Comparison of ENCODE assay signal across 1 cellular context in genomic region chr9:126527109-126527825, GRCh38.
TF ChIP-seq lines count a peak whose summit lies in the region.

No MANE protein-coding gene starts in this region.

TF ChIP-seq in HepG2, 621 proteins besides CTCF, POLR2A, EP300 and RAD21 (continued from another document and continues in another):
- TF ChIP-seq E2F2 (CRISPR knock-in tag; IDR thresholded peaks at IDR 0.05; ENCODE audit: borderline replicate concordance) (no peak), ZNF879 (CRISPR knock-in tag; IDR thresholded peaks at IDR 0.05) (no peak), JUND (CRISPR knock-in tag; IDR thresholded peaks at IDR 0.05) (no peak), ZBTB8A (CRISPR knock-in tag; IDR thresholded peaks at IDR 0.05; ENCODE audit: borderline replicate concordance, low read depth) (no peak), NKX3-1 (CRISPR knock-in tag; IDR thresholded peaks at IDR 0.05) (0 out of 2 replicates have a peak, but pooled peaks have one; percentile 69), ZFP36L1 (CRISPR knock-in tag; IDR thresholded peaks at IDR 0.05) (no peak), ZKSCAN1 (IDR thresholded peaks at IDR 0.05; ENCODE audit: low read length) (no peak), ZNF275 (CRISPR knock-in tag; IDR thresholded peaks at IDR 0.05; ENCODE audit: borderline replicate concordance) (no peak), ZBTB38 (CRISPR knock-in tag; IDR thresholded peaks at IDR 0.05) (peak; percentile 62; the same call in 1 of the 2 replicates), CC2D1A (CRISPR knock-in tag; IDR thresholded peaks at IDR 0.05) (no peak), SMARCC2 (IDR thresholded peaks at IDR 0.05) (no peak), PAF1 (CRISPR knock-in tag; IDR thresholded peaks at IDR 0.05) (no peak), ETV5 (CRISPR knock-in tag; IDR thresholded peaks at IDR 0.05; ENCODE audit: borderline replicate concordance) (peak; percentile 71), HHEX (CRISPR knock-in tag; IDR thresholded peaks at IDR 0.05) (no peak), IRF9 (CRISPR knock-in tag; IDR thresholded peaks at IDR 0.05; ENCODE audit: borderline replicate concordance) (peak; percentile 56; the same call in 1 of the 2 replicates), SP4 (CRISPR knock-in tag; IDR thresholded peaks at IDR 0.05) (0 out of 2 replicates have a peak, but pooled peaks have one; percentile 16), ZNF75D (CRISPR knock-in tag; IDR thresholded peaks at IDR 0.05; ENCODE audit: borderline replicate concordance) (no peak), FLYWCH1 (CRISPR knock-in tag; IDR thresholded peaks at IDR 0.05) (no peak), TMF1 (CRISPR knock-in tag; IDR thresholded peaks at IDR 0.05; ENCODE audit: low read depth) (no peak), NR1H2 (CRISPR knock-in tag; IDR thresholded peaks at IDR 0.05; ENCODE audit: borderline replicate concordance, low read depth) (no peak), HINFP (CRISPR knock-in tag; IDR thresholded peaks at IDR 0.05; ENCODE audit: low read depth) (no peak), ZNF577 (CRISPR knock-in tag; IDR thresholded peaks at IDR 0.05; ENCODE audit: borderline replicate concordance, low read depth) (no peak), ZNF749 (CRISPR knock-in tag; IDR thresholded peaks at IDR 0.05; ENCODE audit: borderline replicate concordance) (no peak), FOXJ3 (CRISPR knock-in tag; IDR thresholded peaks at IDR 0.05; ENCODE audit: borderline replicate concordance) (peak; percentile 73; the same call in 1 of the 2 replicates), ARID2 (CRISPR knock-in tag; IDR thresholded peaks at IDR 0.05; ENCODE audit: borderline replicate concordance) (no peak), KLF6 (CRISPR knock-in tag; IDR thresholded peaks at IDR 0.05) (no peak), PHF8 (CRISPR knock-in tag; IDR thresholded peaks at IDR 0.05) (no peak), GATAD1 (CRISPR knock-in tag; IDR thresholded peaks at IDR 0.05) (no peak), ZNF136 (CRISPR knock-in tag; IDR thresholded peaks at IDR 0.05; ENCODE audit: low read depth) (no peak), TARDBP (CRISPR knock-in tag; IDR thresholded peaks at IDR 0.05) (peak; percentile 68), ZNF251 (CRISPR knock-in tag; IDR thresholded peaks at IDR 0.05) (no peak), DRAP1 (CRISPR knock-in tag; IDR thresholded peaks at IDR 0.05) (peak; percentile 57), CCAR2 (optimal IDR thresholded peaks at IDR 0.05; ENCODE audit: low read depth, low read length) (no peak), FOXK2 (IDR thresholded peaks at IDR 0.05) (no peak), CENPT (CRISPR knock-in tag; IDR thresholded peaks at IDR 0.05; ENCODE audit: low read depth) (no peak), ZC3H4 (CRISPR knock-in tag; IDR thresholded peaks at IDR 0.05; ENCODE audit: borderline replicate concordance) (0 out of 2 replicates have a peak, but pooled peaks have one; percentile 4), MAZ (IDR thresholded peaks at IDR 0.05; ENCODE audit: borderline replicate concordance, low read depth, low read length) (no peak), MAZ (CRISPR knock-in tag; IDR thresholded peaks at IDR 0.05; ENCODE audit: low read depth) (no peak), TBL1XR1 (IDR thresholded peaks at IDR 0.05; ENCODE audit: borderline replicate concordance, low read length, partially characterized antibody) (no peak), ZFP1 (CRISPR knock-in tag; IDR thresholded peaks at IDR 0.05) (0 out of 2 replicates have a peak, but pooled peaks have one; percentile 68), HNRNPLL (IDR thresholded peaks at IDR 0.05; ENCODE audit: low read depth, low read length, poor library complexity, severe bottlenecking) (peak; percentile 23), U2AF1 (optimal IDR thresholded peaks at IDR 0.05; ENCODE audit: low read depth, low read length) (no peak), SP5 (CRISPR knock-in tag; IDR thresholded peaks at IDR 0.05; ENCODE audit: borderline replicate concordance, low read depth) (no peak), ZNF230 (CRISPR knock-in tag; IDR thresholded peaks at IDR 0.05) (no peak; the same call in 1 of the 2 replicates), ZBTB2 (CRISPR knock-in tag; IDR thresholded peaks at IDR 0.05; ENCODE audit: low read depth) (no peak), EZH2 (conservative IDR thresholded peaks at IDR 0.05; ENCODE audit: low read depth, low read length) (no peak), ISL2 (CRISPR knock-in tag; IDR thresholded peaks at IDR 0.05) (peak; percentile 95), ZNF598 (CRISPR knock-in tag; IDR thresholded peaks at IDR 0.05; ENCODE audit: borderline replicate concordance) (no peak), SOX5 (CRISPR knock-in tag; IDR thresholded peaks at IDR 0.05; ENCODE audit: borderline replicate concordance) (peak; percentile 97), TGIF2 (CRISPR knock-in tag; IDR thresholded peaks at IDR 0.05) (0 out of 2 replicates have a peak, but pooled peaks have one; percentile 29), ZNF264 (CRISPR knock-in tag; IDR thresholded peaks at IDR 0.05) (0 out of 2 replicates have a peak, but pooled peaks have one; percentile 62), MTA1 (CRISPR knock-in tag; IDR thresholded peaks at IDR 0.05; ENCODE audit: borderline replicate concordance) (peak; percentile 59), ZKSCAN8 (CRISPR knock-in tag; IDR thresholded peaks at IDR 0.05; ENCODE audit: borderline replicate concordance) (no peak), POLR2G (IDR thresholded peaks at IDR 0.05; ENCODE audit: low read depth, low read length) (peak; percentile 77), NFYC (CRISPR knock-in tag; IDR thresholded peaks at IDR 0.05) (no peak), BRCA1 (CRISPR knock-in tag; IDR thresholded peaks at IDR 0.05) (0 out of 2 replicates have a peak, but pooled peaks have one; percentile 52)
- TF ChIP-seq, protein P1, sequence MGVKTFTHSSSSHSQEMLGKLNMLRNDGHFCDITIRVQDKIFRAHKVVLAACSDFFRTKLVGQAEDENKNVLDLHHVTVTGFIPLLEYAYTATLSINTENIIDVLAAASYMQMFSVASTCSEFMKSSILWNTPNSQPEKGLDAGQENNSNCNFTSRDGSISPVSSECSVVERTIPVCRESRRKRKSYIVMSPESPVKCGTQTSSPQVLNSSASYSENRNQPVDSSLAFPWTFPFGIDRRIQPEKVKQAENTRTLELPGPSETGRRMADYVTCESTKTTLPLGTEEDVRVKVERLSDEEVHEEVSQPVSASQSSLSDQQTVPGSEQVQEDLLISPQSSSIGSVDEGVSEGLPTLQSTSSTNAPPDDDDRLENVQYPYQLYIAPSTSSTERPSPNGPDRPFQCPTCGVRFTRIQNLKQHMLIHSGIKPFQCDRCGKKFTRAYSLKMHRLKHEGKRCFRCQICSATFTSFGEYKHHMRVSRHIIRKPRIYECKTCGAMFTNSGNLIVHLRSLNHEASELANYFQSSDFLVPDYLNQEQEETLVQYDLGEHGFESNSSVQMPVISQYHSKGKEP (CRISPR knock-in tag; IDR thresholded peaks at IDR 0.05) = no peak
- TF ChIP-seq, protein P2, sequence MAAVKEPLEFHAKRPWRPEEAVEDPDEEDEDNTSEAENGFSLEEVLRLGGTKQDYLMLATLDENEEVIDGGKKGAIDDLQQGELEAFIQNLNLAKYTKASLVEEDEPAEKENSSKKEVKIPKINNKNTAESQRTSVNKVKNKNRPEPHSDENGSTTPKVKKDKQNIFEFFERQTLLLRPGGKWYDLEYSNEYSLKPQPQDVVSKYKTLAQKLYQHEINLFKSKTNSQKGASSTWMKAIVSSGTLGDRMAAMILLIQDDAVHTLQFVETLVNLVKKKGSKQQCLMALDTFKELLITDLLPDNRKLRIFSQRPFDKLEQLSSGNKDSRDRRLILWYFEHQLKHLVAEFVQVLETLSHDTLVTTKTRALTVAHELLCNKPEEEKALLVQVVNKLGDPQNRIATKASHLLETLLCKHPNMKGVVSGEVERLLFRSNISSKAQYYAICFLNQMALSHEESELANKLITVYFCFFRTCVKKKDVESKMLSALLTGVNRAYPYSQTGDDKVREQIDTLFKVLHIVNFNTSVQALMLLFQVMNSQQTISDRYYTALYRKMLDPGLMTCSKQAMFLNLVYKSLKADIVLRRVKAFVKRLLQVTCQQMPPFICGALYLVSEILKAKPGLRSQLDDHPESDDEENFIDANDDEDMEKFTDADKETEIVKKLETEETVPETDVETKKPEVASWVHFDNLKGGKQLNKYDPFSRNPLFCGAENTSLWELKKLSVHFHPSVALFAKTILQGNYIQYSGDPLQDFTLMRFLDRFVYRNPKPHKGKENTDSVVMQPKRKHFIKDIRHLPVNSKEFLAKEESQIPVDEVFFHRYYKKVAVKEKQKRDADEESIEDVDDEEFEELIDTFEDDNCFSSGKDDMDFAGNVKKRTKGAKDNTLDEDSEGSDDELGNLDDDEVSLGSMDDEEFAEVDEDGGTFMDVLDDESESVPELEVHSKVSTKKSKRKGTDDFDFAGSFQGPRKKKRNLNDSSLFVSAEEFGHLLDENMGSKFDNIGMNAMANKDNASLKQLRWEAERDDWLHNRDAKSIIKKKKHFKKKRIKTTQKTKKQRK (IDR thresholded peaks at IDR 0.05; ENCODE audit: low read length) = no peak
- TF ChIP-seq, protein P3, sequence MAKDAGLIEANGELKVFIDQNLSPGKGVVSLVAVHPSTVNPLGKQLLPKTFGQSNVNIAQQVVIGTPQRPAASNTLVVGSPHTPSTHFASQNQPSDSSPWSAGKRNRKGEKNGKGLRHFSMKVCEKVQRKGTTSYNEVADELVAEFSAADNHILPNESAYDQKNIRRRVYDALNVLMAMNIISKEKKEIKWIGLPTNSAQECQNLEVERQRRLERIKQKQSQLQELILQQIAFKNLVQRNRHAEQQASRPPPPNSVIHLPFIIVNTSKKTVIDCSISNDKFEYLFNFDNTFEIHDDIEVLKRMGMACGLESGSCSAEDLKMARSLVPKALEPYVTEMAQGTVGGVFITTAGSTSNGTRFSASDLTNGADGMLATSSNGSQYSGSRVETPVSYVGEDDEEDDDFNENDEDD (CRISPR knock-in tag; IDR thresholded peaks at IDR 0.05; ENCODE audit: borderline replicate concordance) = peak; percentile 58; the same call in 1 of the 2 replicates
